20 cellular contexts compared by ENCODE assay signal in the genomic region with DNA sequence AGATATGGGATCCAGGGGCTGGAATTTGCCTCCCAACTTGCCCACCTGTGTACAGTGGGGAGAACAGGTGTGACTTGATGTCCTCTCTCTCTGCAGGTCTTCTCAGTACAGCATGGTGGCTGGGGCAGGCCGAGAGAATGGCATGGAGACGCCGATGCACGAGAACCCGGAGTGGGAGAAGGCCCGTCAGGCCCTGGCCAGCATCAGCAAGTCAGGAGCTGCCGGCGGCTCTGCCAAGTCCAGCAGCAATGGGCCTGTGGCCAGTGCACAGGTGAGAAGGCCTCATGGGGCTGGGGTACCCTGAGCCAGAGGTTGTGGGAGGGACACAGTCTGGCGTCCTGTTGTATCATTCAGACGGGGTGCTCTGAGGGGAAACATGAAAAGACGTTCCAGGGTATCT. TPM values are rescaled to one million over a fixed set of nuclear protein-coding genes. Genes with fewer than 3 reads are reported as not detected.
DNase-seq lines count a peak whose midpoint lies in the region; TF ChIP-seq lines count a peak whose summit lies in the region.
"Had no signal": no experiment of that assay in that cellular context is flagged by ENCODE, and none has a peak within 500 bp of the region (broad histone marks: within the 10 kb centered on the region; RNA-seq: fewer than 3 reads in every experiment).

No MANE protein-coding gene starts in this region.

- TF ChIP-seq CTCF in KMS-11 (conservative IDR thresholded peaks at IDR 0.05; ENCODE audit: low read depth, low read length) (no peak), endothelial cell (IDR thresholded peaks at IDR 0.05; ENCODE audit: unreplicated experiment) (no peak)

- peaks cover 17% of the 10 kb centered on the region; the same call in 1 of the 2 replicates for H4K20me1 ChIP-seq in KMS-11 (ENCODE audit: insufficient read depth)

- H4K8ac ChIP-seq in trophoblast cell (ENCODE audit: low read depth, low read length), result no peak overlapping the region

- H3K36me3 Mint-ChIP-seq in activated CD4-positive, alpha-beta T cell treated with anti-CD3 and anti-CD28 coated beads, Interleukin-2, amount 10 ng/mL, durations not matched to agents 7 days and 5 days (ENCODE audit: low read depth), result peaks cover 50% of the 10 kb centered on the region
- H3K36me3 Mint-ChIP-seq in endothelial cell (ENCODE audit: low read depth, unreplicated experiment), result peaks cover 50% of the 10 kb centered on the region

- no peak overlapping the region for H2AFZ ChIP-seq in KMS-11 (ENCODE audit: low read depth)
- no peak overlapping the region for H2AFZ ChIP-seq in trophoblast cell (ENCODE audit: insufficient read depth, low read length, poor library complexity)

- H3K4me2 ChIP-seq in KMS-11 (peak overlapping the region; percentile 93; the same call in 1 of the 2 replicates), trophoblast cell (ENCODE audit: low read length) (no peak overlapping the region)

- H2BK120ac ChIP-seq in trophoblast cell (ENCODE audit: insufficient read depth, low read length, poor library complexity), result no peak overlapping the region

- H4K12ac ChIP-seq in trophoblast cell (ENCODE audit: low read depth, low read length), result no peak overlapping the region

- H3K4me3 ChIP-seq in KMS-11 (IDR thresholded peaks at IDR 0.05; ENCODE audit: insufficient read depth, low read depth, low read length), result no peak overlapping the region
- no peak overlapping the region for H3K4me3 ChIP-seq in trophoblast cell (ENCODE audit: low read depth, low read length)
- H3K4me3 ChIP-seq: SK-N-MC, skin epidermis had no signal

- H3K27ac ChIP-seq in KMS-11, result peak overlapping the region; percentile 9; the same call in 1 of the 2 replicates
- no peak overlapping the region for H3K27ac ChIP-seq in trophoblast cell (ENCODE audit: low read depth, low read length)
- H3K27ac ChIP-seq: SK-N-MC had no signal

- no peak overlapping the region for H3K18ac ChIP-seq in trophoblast cell (ENCODE audit: low read length)

- no peak overlapping the region for H2BK12ac ChIP-seq in trophoblast cell (ENCODE audit: low read length)

- peak overlapping the region; percentile 22 for H3K4ac ChIP-seq in trophoblast cell (ENCODE audit: low read depth, low read length)

- H3K4me3 Mint-ChIP-seq in activated CD4-positive, alpha-beta T cell treated with anti-CD3 and anti-CD28 coated beads, Interleukin-2, amount 10 ng/mL, durations not matched to agents 7 days and 5 days, result peak overlapping the region; percentile 95
- peak overlapping the region; percentile 100 for H3K4me3 Mint-ChIP-seq in endothelial cell (ENCODE audit: unreplicated experiment)

- H2BK5ac ChIP-seq in trophoblast cell (ENCODE audit: low read depth, low read length, poor library complexity), result no peak overlapping the region

- H3K79me2 ChIP-seq in KMS-11 (ENCODE audit: insufficient read depth, low read depth) (peaks cover 71% of the 10 kb centered on the region), trophoblast cell (ENCODE audit: control insufficient read depth, insufficient read depth, low read length, poor library complexity) (peaks cover 22% of the 10 kb centered on the region)

- H3K9me3 ChIP-seq in trophoblast cell (ENCODE audit: insufficient read depth, low read depth, low read length), result no peaks in the 10 kb centered on the region
- H3K9me3 ChIP-seq: esophagus muscularis mucosa, upper lobe of left lung had no signal

- H2AK5ac ChIP-seq in trophoblast cell (ENCODE audit: low read length), result no peak overlapping the region

- H4K91ac ChIP-seq in trophoblast cell (ENCODE audit: low read depth, low read length), result no peak overlapping the region

- peaks cover 36% of the 10 kb centered on the region for H3K4me1 Mint-ChIP-seq in activated CD4-positive, alpha-beta T cell treated with anti-CD3 and anti-CD28 coated beads, Interleukin-2, amount 10 ng/mL, durations not matched to agents 7 days and 5 days
- peaks cover 32% of the 10 kb centered on the region for H3K4me1 Mint-ChIP-seq in endothelial cell (ENCODE audit: unreplicated experiment)

- DNase-seq in activated CD4-positive, alpha-beta T cell treated with anti-CD3 and anti-CD28 coated beads, Interleukin-2, amount 10 ng/mL, durations not matched to agents 7 days and 5 days, result no peak
- DNase-seq in activated CD4-positive, alpha-beta T cell treated with anti-CD3 and anti-CD28 coated beads for 4 hours, result no peak
- DNase-seq in endothelial cell (ENCODE audit: low spot score) (no peak), trophoblast cell (no peak), occipital lobe (lab: John Stamatoyannopoulos, UW) (no peak), NCI-H146 treated with DMSO at 0.1 percent for 48 hours (lab: John Stamatoyannopoulos, UW; ENCODE audit: unreplicated experiment) (no peak), superior temporal gyrus (ENCODE audit: extremely low spot score) (no peak)
- DNase-seq: activated CD4-positive, alpha-beta T cell treated with anti-CD3 and anti-CD28 coated beads, Interleukin-2, amount 50 U/mL, for 48 hours; activated effector memory CD4-positive, alpha-beta T cell treated with Interleukin-2 at 50 U/mL for 16 hours; NCI-H526 treated with DMSO at 0.1 percent for 48 hours had no signal

- POLR2A ChIA-PET in activated CD4-positive, alpha-beta T cell treated with anti-CD3 and anti-CD28 coated beads, Interleukin-2, amount 10 ng/mL, durations not matched to agents 7 days and 5 days (lab: Charles Lee), result no interaction called here

- CTCF ChIA-PET in activated CD4-positive, alpha-beta T cell treated with anti-CD3 and anti-CD28 coated beads, Interleukin-2, amount 10 ng/mL, durations not matched to agents 7 days and 5 days (lab: Charles Lee), result interaction anchor here (0.7 to 2.0 kb wide), 2 partner anchors 10 to 14 kb away, joined by 3 to 8 read pairs; no protein-coding TSS in a partner anchor

- no peaks in the 10 kb centered on the region for H3K9me3 Mint-ChIP-seq in activated CD4-positive, alpha-beta T cell treated with anti-CD3 and anti-CD28 coated beads, Interleukin-2, amount 10 ng/mL, durations not matched to agents 7 days and 5 days
- no peaks in the 10 kb centered on the region for H3K9me3 Mint-ChIP-seq in endothelial cell (ENCODE audit: unreplicated experiment)

- H3K4me1 ChIP-seq in KMS-11 (ENCODE audit: low read depth, poor library complexity, severe bottlenecking) (peaks cover 29% of the 10 kb centered on the region), trophoblast cell (ENCODE audit: control insufficient read depth in 1 of 2, insufficient read depth in 2 of 2, low read length in 2 of 2) (peaks cover 3 to 7% of the 10 kb centered on the region in 2 experiments)

- no peaks in the 10 kb centered on the region for H3K27me3 ChIP-seq in KMS-11 (ENCODE audit: insufficient read depth, low read depth)
- no peaks in the 10 kb centered on the region for H3K27me3 ChIP-seq in trophoblast cell (ENCODE audit: insufficient read depth, low read length)
- H3K27me3 ChIP-seq: esophagus muscularis mucosa, upper lobe of left lung had no signal

- no CpG with 5 or more reads among the region's 11 CpGs for WGBS in trophoblast cell (ENCODE audit: extremely low coverage, insufficient coverage, insufficient read length)

- H3K79me1 ChIP-seq in trophoblast cell (ENCODE audit: low read length), result peaks cover 12% of the 10 kb centered on the region

- H3K36me3 ChIP-seq in KMS-11 (ENCODE audit: insufficient read depth) (peaks cover 22% of the 10 kb centered on the region; the same call in 1 of the 2 replicates), trophoblast cell (ENCODE audit: control insufficient read depth in 1 of 2, insufficient read depth in 2 of 2, low read length in 2 of 2) (peaks cover 57 to 60% of the 10 kb centered on the region in 2 experiments)

- no peak overlapping the region for H3K14ac ChIP-seq in trophoblast cell (ENCODE audit: low read length)

- H3K27ac Mint-ChIP-seq in activated CD4-positive, alpha-beta T cell treated with anti-CD3 and anti-CD28 coated beads, Interleukin-2, amount 10 ng/mL, durations not matched to agents 7 days and 5 days, result no peak overlapping the region
- no peak overlapping the region for H3K27ac Mint-ChIP-seq in endothelial cell (ENCODE audit: unreplicated experiment)

- no peak overlapping the region for H3K9ac ChIP-seq in KMS-11
- no peak overlapping the region for H3K9ac ChIP-seq in trophoblast cell (ENCODE audit: low read length)

- no peak overlapping the region for H3K23ac ChIP-seq in trophoblast cell (ENCODE audit: low read length)

- H3K27me3 Mint-ChIP-seq in activated CD4-positive, alpha-beta T cell treated with anti-CD3 and anti-CD28 coated beads, Interleukin-2, amount 10 ng/mL, durations not matched to agents 7 days and 5 days, result no peaks in the 10 kb centered on the region
- H3K27me3 Mint-ChIP-seq in endothelial cell (ENCODE audit: unreplicated experiment), result peaks cover 32% of the 10 kb centered on the region

RNA-seq across cellular contexts. Expression of a gene that starts 3.0 kb away (rescaled TPM):
- total RNA-seq in activated CD4-positive, alpha-beta T cell treated with anti-CD3 and anti-CD28 coated beads, Interleukin-2, amount 10 ng/mL, durations not matched to agents 7 days and 5 days, result 100 to 1,000 TPM; 245 to 248 TPM
- 162 TPM for total RNA-seq in endothelial cell (ENCODE audit: unreplicated experiment)
- polyA plus RNA-seq in trophoblast cell (2013), result 109 and 112 TPM in 2 replicates
- total RNA-seq in occipital lobe, result 14.5 TPM

RNA-seq across cellular contexts. Expression of a gene that starts 11.6 kb away (rescaled TPM):
- 1 to 10 TPM; 3.8 to 5.4 TPM for total RNA-seq in activated CD4-positive, alpha-beta T cell treated with anti-CD3 and anti-CD28 coated beads, Interleukin-2, amount 10 ng/mL, durations not matched to agents 7 days and 5 days
- total RNA-seq in endothelial cell (ENCODE audit: unreplicated experiment) (3.4 TPM), occipital lobe (5.9 TPM)
- 0.68 and 0.73 TPM in 2 replicates for polyA plus RNA-seq in trophoblast cell (2013)
- total RNA-seq: A172 had no signal

RNA-seq across cellular contexts. Expression of a gene that starts 21.1 kb away (rescaled TPM):
- total RNA-seq in activated CD4-positive, alpha-beta T cell treated with anti-CD3 and anti-CD28 coated beads, Interleukin-2, amount 10 ng/mL, durations not matched to agents 7 days and 5 days, result not detected
- 21.4 TPM for total RNA-seq in endothelial cell (ENCODE audit: unreplicated experiment)
- 9.5 and 12.2 TPM in 2 replicates for polyA plus RNA-seq in trophoblast cell (2013)
- 1.2 TPM for total RNA-seq in occipital lobe

RNA-seq across cellular contexts. Expression of a gene that starts 36.7 kb away (rescaled TPM):
- 1 to 10 TPM in 1 of 2 experiments, under 1 TPM in 1; 0.72 to 1.2 TPM for total RNA-seq in activated CD4-positive, alpha-beta T cell treated with anti-CD3 and anti-CD28 coated beads, Interleukin-2, amount 10 ng/mL, durations not matched to agents 7 days and 5 days
- total RNA-seq in endothelial cell (ENCODE audit: unreplicated experiment) (10.4 TPM), occipital lobe (74.7 TPM)
- polyA plus RNA-seq in trophoblast cell (2013), result 1.1 and 2.4 TPM in 2 replicates
- total RNA-seq: A172, dermis microvascular lymphatic vessel endothelial cell, mesenteric fat pad, osteocyte, upper lobe of left lung had no signal

RNA-seq across cellular contexts. Expression of a gene that starts 50.6 kb away (rescaled TPM):
- 1 to 10 TPM; 3.1 to 3.7 TPM for total RNA-seq in activated CD4-positive, alpha-beta T cell treated with anti-CD3 and anti-CD28 coated beads, Interleukin-2, amount 10 ng/mL, durations not matched to agents 7 days and 5 days
- total RNA-seq in endothelial cell (ENCODE audit: unreplicated experiment) (not detected), occipital lobe (not detected)
- not detected in 2 replicates for polyA plus RNA-seq in trophoblast cell (2013)
- total RNA-seq: A172, dermis microvascular lymphatic vessel endothelial cell, esophagus muscularis mucosa, osteocyte, upper lobe of left lung had no signal
- polyA plus RNA-seq: aorta had no signal

Comparison
In these comparisons a context has a peak if more than half of its experiments do, and no peak if none do; other contexts are left out.
1. RNA of a gene that starts 3.0 kb away (total RNA-seq): 245 to 248 TPM in activated CD4-positive, alpha-beta T cell treated with anti-CD3 and anti-CD28 coated beads, Interleukin-2, amount 10 ng/mL, durations not matched to agents 7 days and 5 days and 162 TPM in endothelial cell (single experiment); 14.5 TPM in occipital lobe (single experiment); every median in the first group is over 10 times any median in the second.